Comparison of ENCODE assay signal across 9 cellular contexts in the genomic region with DNA sequence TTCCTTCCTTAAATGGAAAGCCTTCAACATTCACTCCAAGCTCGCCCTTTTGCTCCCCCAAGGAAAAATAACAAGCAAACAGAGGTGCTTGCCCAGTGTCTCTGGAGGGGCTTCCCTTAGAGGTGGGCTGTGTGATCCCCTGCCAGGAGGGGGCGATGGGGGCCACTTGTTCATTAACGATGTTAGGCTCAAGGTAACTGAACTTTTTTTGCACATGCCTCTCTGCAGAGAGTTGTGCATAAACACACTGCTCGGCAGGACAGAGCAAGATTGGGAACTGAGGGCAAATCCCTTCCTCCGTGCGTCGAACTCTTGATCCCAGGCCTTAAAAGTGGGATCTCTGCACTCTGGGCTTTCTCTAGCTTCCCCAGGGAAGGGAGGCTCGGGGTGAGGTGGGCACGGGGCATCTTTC. TPM values are rescaled to one million over a fixed set of nuclear protein-coding genes. Genes with fewer than 3 reads are reported as not detected.
DNase-seq lines count a peak whose midpoint lies in the region; ATAC-seq and TF ChIP-seq lines count a peak whose summit lies in the region.
"Had no signal": no experiment of that assay in that cellular context is flagged by ENCODE, and none has a peak within 500 bp of the region (broad histone marks: within the 10 kb centered on the region; RNA-seq: fewer than 3 reads in every experiment).

No MANE protein-coding gene starts in this region.

- intact Hi-C loops in A673 (cut with micrococcal nuclease; ENCODE audit: unreplicated experiment) (loop anchor here (10.0 kb wide), 1 partner anchor 206 kb away; no protein-coding TSS in a partner anchor), breast epithelium (cut with DNase I; ENCODE audit: low total_unique reads) (no loop called here)

- ATAC-seq in HG03025 (IDR thresholded peaks at IDR 0.05; ENCODE audit: low FRiP score, unreplicated experiment): no peak

- peak overlapping the region; percentile 63 for H3K27ac ChIP-seq in A673 (ENCODE audit: low read depth, low read length, poor library complexity, severe bottlenecking)
- no peak overlapping the region for H3K27ac ChIP-seq in HEK293 (ENCODE audit: extremely low read depth, low read depth, low read length)
- peak overlapping the region; percentile 96 to 99 for H3K27ac ChIP-seq in breast epithelium
- peak overlapping the region; percentile 92 to 95 for H3K27ac ChIP-seq in mucosa of rectum (ENCODE audit: low read depth in 2 of 2, low read length in 2 of 2)

- H3K4me3 ChIP-seq in A673 (ENCODE audit: low read depth, low read length, poor library complexity, severe bottlenecking): no peak overlapping the region
- H3K4me3 ChIP-seq in HEK293 (ENCODE audit: low read depth, low read length): no peak overlapping the region
- peak overlapping the region in 2 of 3 donors; percentile 8 to 47 for H3K4me3 ChIP-seq in breast epithelium
- H3K4me3 ChIP-seq in mucosa of rectum (ENCODE audit: low read length in 2 of 2): no peak overlapping the region

- TF ChIP-seq CTCF in A673 (conservative IDR thresholded peaks at IDR 0.05; ENCODE audit: low read depth, low read length) (0 out of 2 replicates have a peak, but pooled peaks have one; percentile 22), HEK293 (tag by site-specific recombination; IDR thresholded peaks at IDR 0.05) (no peak), breast epithelium (IDR thresholded peaks at IDR 0.05) (no peak)

- DNase-seq in A673 (ENCODE audit: low spot score) (no peak), breast epithelium (ENCODE audit: low spot score in 2 of 2) (no peak), NCI-H2081 treated with DMSO at 0.1 percent for 48 hours (lab: John Stamatoyannopoulos, UW) (no peak), NCI-H446 treated with DMSO at 0.1 percent for 48 hours (lab: John Stamatoyannopoulos, UW) (no peak)
- no peak for DNase-seq in activated CD4-positive, CD25-positive, alpha-beta regulatory T cell treated with anti-CD3 and anti-CD28 coated beads, Interleukin-2, amount 50 U/mL, for 72 hours
- DNase-seq: NCI-H1105 had no signal

- H3K9me3 ChIP-seq in A673 (ENCODE audit: low read depth, low read length, poor library complexity, severe bottlenecking) (no peaks in the 10 kb centered on the region), HEK293 (ENCODE audit: control insufficient read depth, insufficient read depth, low read depth, low read length) (no peaks in the 10 kb centered on the region), breast epithelium (no peaks in the 10 kb centered on the region), mucosa of rectum (ENCODE audit: control insufficient read depth in 2 of 2, low read length in 2 of 2) (no peaks in the 10 kb centered on the region)

- no TSS peak for BruUV-seq in A673 (replicated peaks; lab: Mats Ljungman, UMichigan)

- POLR2A ChIA-PET in A673 (lab: Charles Lee; ENCODE audit: low non-redundant PET) (interaction anchor here (0.6 kb wide), 1 partner anchor 20 kb away, joined by 4 read pairs; no protein-coding TSS in a partner anchor), HEK293 (lab: Yijun Ruan, JAX) (interaction anchor here (0.7 to 3.7 kb wide), 6 partner anchors 10 to 97 kb away, joined by 3 to 48 read pairs (median 8); partner anchors contain the start of genes CAVIN1 and NAGLU)

- H3K36me3 ChIP-seq in A673 (ENCODE audit: insufficient read depth, low read length, poor library complexity, severe bottlenecking) (no peaks in the 10 kb centered on the region), HEK293 (ENCODE audit: control insufficient read depth in 2 of 2, insufficient read depth in 1 of 2, low read length in 2 of 2) (peaks cover 0 to 56% of the 10 kb centered on the region in 2 experiments; a peak in 1 of 3 replicates), breast epithelium (no peaks in the 10 kb centered on the region), mucosa of rectum (ENCODE audit: control insufficient read depth in 2 of 2, insufficient read depth in 2 of 2, low read length in 2 of 2) (peaks cover 11 to 13% of the 10 kb centered on the region in 2 donors)

- H3K9ac ChIP-seq in mucosa of rectum (ENCODE audit: low read depth in 1 of 2, low read length in 2 of 2): peak overlapping the region; percentile 29 to 70

- CTCF ChIA-PET in A673 (lab: Charles Lee) (no interaction called here), HEK293 (lab: Yijun Ruan, JAX) (interaction anchor here (0.6 to 4.4 kb wide), 26 partner anchors 10 to 766 kb away, joined by 3 to 66 read pairs (median 5); partner anchors contain the start of genes CAVIN1 and NAGLU)

- H3K4me1 ChIP-seq in A673 (ENCODE audit: insufficient read depth, low read length, poor library complexity, severe bottlenecking): peaks cover 29% of the 10 kb centered on the region
- H3K4me1 ChIP-seq in HEK293 (ENCODE audit: control insufficient read depth, insufficient read depth, low read length): peaks cover 25% of the 10 kb centered on the region
- peaks cover 40 to 52% of the 10 kb centered on the region in 2 donors for H3K4me1 ChIP-seq in breast epithelium
- H3K4me1 ChIP-seq in mucosa of rectum (ENCODE audit: control insufficient read depth in 2 of 2, insufficient read depth in 2 of 2, low read length in 2 of 2): peaks cover 45 to 51% of the 10 kb centered on the region in 2 donors

- TF ChIP-seq POLR2A in breast epithelium (IDR thresholded peaks at IDR 0.05): no peak

- H3K27me3 ChIP-seq in A673 (replicated peaks; ENCODE audit: insufficient read depth, low read depth, low read length, poor library complexity): no peaks in the 10 kb centered on the region
- no peaks in the 10 kb centered on the region for H3K27me3 ChIP-seq in breast epithelium
- no peaks in the 10 kb centered on the region for H3K27me3 ChIP-seq in mucosa of rectum (ENCODE audit: control insufficient read depth in 2 of 2, insufficient read depth in 2 of 2, low read length in 2 of 2)

TF ChIP-seq in HEK293, 187 proteins besides CTCF, POLR2A, EP300 and RAD21:
- TF ChIP-seq ZNF473 (tag by site-specific recombination; IDR thresholded peaks at IDR 0.05) (no peak), ZNF600 (tag by site-specific recombination; IDR thresholded peaks at IDR 0.05) (peak; percentile 28; the same call in 1 of the 2 replicates)

RNA-seq across cellular contexts. Expression of gene NAGLU, which starts 15.5 kb away (rescaled TPM):
- total RNA-seq in A673 (2021): 9.6 and 12.7 TPM in 2 replicates
- 100 to 1,000 TPM in 1 of 3 donors, 10 to 100 TPM in 2; 42.9 to 101 (median 48.4) TPM for total RNA-seq in breast epithelium

RNA-seq across cellular contexts. Expression of gene HSD17B1, which starts 32.2 kb away (rescaled TPM):
- 0.59 and 0.60 TPM in 2 replicates for total RNA-seq in A673 (2021)
- 1 to 10 TPM; 1.2 to 5.6 (median 1.8) TPM for total RNA-seq in breast epithelium

RNA-seq across cellular contexts. Expression of gene COASY, which starts 41.4 kb away (rescaled TPM):
- total RNA-seq in A673 (2021): 71.5 and 78.2 TPM in 2 replicates
- 10 to 100 TPM; 21.4 to 48.1 (median 26.9) TPM for total RNA-seq in breast epithelium

RNA-seq across cellular contexts. Expression of gene MLX, which starts 46.4 kb away (rescaled TPM):
- total RNA-seq in A673 (2021) (32.8 and 33.7 TPM in 2 replicates), breast epithelium (10 to 100 TPM; 27.2 to 49.8 (median 39.4) TPM)

RNA-seq across cellular contexts. Expression of gene PSMC3IP, which starts 57.0 kb away (rescaled TPM):
- total RNA-seq in A673 (2021) (30.9 and 31.9 TPM in 2 replicates), breast epithelium (1 to 10 TPM; 3.3 to 4.2 (median 3.5) TPM)

Comparison
In these comparisons a context has a peak if more than half of its experiments do, and no peak if none do; other contexts are left out.
1. H3K4me3 ChIP-seq: peak in breast epithelium (2 of 3); none in A673 (single experiment), HEK293 (single experiment) and mucosa of rectum (0 of 2).